Comparison of ENCODE assay signal across 8 cellular contexts in genomic region chr4:162509333-162509732, GRCh38.
"Had no signal": no experiment of that assay in that cellular context is flagged by ENCODE, and none has a peak within 500 bp of the region (broad histone marks: within the 10 kb centered on the region; RNA-seq: fewer than 3 reads in every experiment).

No MANE protein-coding gene starts in this region.

- FAIRE-seq: G401.6, GM12878, GM12891, GM12892, GM18507, GM19239 had no signal

- H3K4me3 ChIP-seq: GM12878 had no signal

- DNase-seq: GDM1, GF-D8 had no signal

- ATAC-seq: GM12878 had no signal
